9 cellular contexts compared by ENCODE assay signal in genomic region chr4:52837716-52838558, GRCh38. TPM values are rescaled to one million over a fixed set of nuclear protein-coding genes. Genes with fewer than 3 reads are reported as not detected.
DNase-seq lines count a peak whose midpoint lies in the region; ATAC-seq and TF ChIP-seq lines count a peak whose summit lies in the region.
"Had no signal": no experiment of that assay in that cellular context is flagged by ENCODE, and none has a peak within 500 bp of the region (broad histone marks: within the 10 kb centered on the region; RNA-seq: fewer than 3 reads in every experiment).

No MANE protein-coding gene starts in this region.

- peaks cover 13% of the 10 kb centered on the region for H3K27me3 Mint-ChIP-seq in GM23338 (ENCODE audit: insufficient read depth, low read depth, poor library complexity)
- H3K27me3 Mint-ChIP-seq in activated CD8-positive, alpha-beta T cell treated with anti-CD3 and anti-CD28 coated beads for 36 hours, result no peaks in the 10 kb centered on the region

- no peak overlapping the region for H4K8ac ChIP-seq in mesendoderm (ENCODE audit: low read depth, low read length)

- H4K20me1 ChIP-seq in DND-41 (ENCODE audit: insufficient read depth, low read length), result no peaks in the 10 kb centered on the region
- H4K20me1 ChIP-seq in GM23338 (replicated peaks; ENCODE audit: insufficient read depth), result no peaks in the 10 kb centered on the region

- peak overlapping the region; percentile 85 for H2AK5ac ChIP-seq in mesendoderm (ENCODE audit: low read length)

- POLR2A ChIA-PET in activated CD8-positive, alpha-beta T cell treated with anti-CD3 and anti-CD28 coated beads for 36 hours (lab: Charles Lee), result no interaction called here

- H3K27ac Mint-ChIP-seq in GM23338, result no peak overlapping the region
- no peak overlapping the region for H3K27ac Mint-ChIP-seq in activated CD8-positive, alpha-beta T cell treated with anti-CD3 and anti-CD28 coated beads for 36 hours

- H4K5ac ChIP-seq in mesendoderm (ENCODE audit: low read length), result peak overlapping the region; percentile 56

- peak overlapping the region; percentile 30 for H2BK120ac ChIP-seq in mesendoderm (ENCODE audit: low read depth, low read length)

- ATAC-seq in DND-41 (ENCODE audit: insufficient read depth, low read depth) (peak; percentile 47; the same call in 1 of the 3 replicates), GM23338 (no peak)
- no peak for ATAC-seq in activated CD8-positive, alpha-beta T cell treated with anti-CD3 and anti-CD28 coated beads for 36 hours

- H3K36me3 ChIP-seq in DND-41 (ENCODE audit: insufficient read depth, low read length) (no peaks in the 10 kb centered on the region), breast epithelium (no peaks in the 10 kb centered on the region), mesendoderm (ENCODE audit: control insufficient read depth, insufficient read depth, low read length) (no peaks in the 10 kb centered on the region), GM23338 (ENCODE audit: insufficient read depth) (no peaks in the 10 kb centered on the region)
- H3K36me3 ChIP-seq: adrenal gland had no signal

- no peak for TF ChIP-seq CTCF in DND-41 (IDR thresholded peaks at IDR 0.05; ENCODE audit: borderline replicate concordance, extremely low read depth, low read length, poor library complexity, severe bottlenecking)
- TF ChIP-seq CTCF in breast epithelium (IDR thresholded peaks at IDR 0.05), result no peak
- TF ChIP-seq CTCF in GM23338 (conservative IDR thresholded peaks at IDR 0.05; ENCODE audit: low read depth in 2 of 2), result no peak
- no peak for TF ChIP-seq CTCF in activated CD8-positive, alpha-beta T cell treated with anti-CD3 and anti-CD28 coated beads for 36 hours (IDR thresholded peaks at IDR 0.05)

- H3K9me3 ChIP-seq in DND-41 (ENCODE audit: insufficient read depth, low read length, severe bottlenecking) (no peaks in the 10 kb centered on the region), breast epithelium (no peaks in the 10 kb centered on the region)
- H3K9me3 ChIP-seq: adrenal gland had no signal

- H3K27me3 ChIP-seq in DND-41 (ENCODE audit: insufficient read depth, low read length, poor library complexity), result no peaks in the 10 kb centered on the region
- no peaks in the 10 kb centered on the region for H3K27me3 ChIP-seq in breast epithelium
- H3K27me3 ChIP-seq in mesendoderm (ENCODE audit: insufficient read depth, low read length, poor library complexity), result no peaks in the 10 kb centered on the region
- H3K27me3 ChIP-seq in GM23338 (ENCODE audit: insufficient read depth), result no peaks in the 10 kb centered on the region
- H3K27me3 ChIP-seq: adrenal gland had no signal

- peak overlapping the region; percentile 61 for H3K56ac ChIP-seq in mesendoderm (ENCODE audit: low read length)

- H3K79me2 ChIP-seq in DND-41 (ENCODE audit: insufficient read depth, low read length) (no peaks in the 10 kb centered on the region), mesendoderm (ENCODE audit: control insufficient read depth, insufficient read depth, low read length) (no peaks in the 10 kb centered on the region), GM23338 (replicated peaks; ENCODE audit: insufficient read depth) (no peaks in the 10 kb centered on the region)

- CTCF ChIA-PET in activated CD8-positive, alpha-beta T cell treated with anti-CD3 and anti-CD28 coated beads for 36 hours (lab: Charles Lee), result no interaction called here

- WGBS in mesendoderm (ENCODE audit: extremely low coverage, insufficient coverage, low lambda C conversion rate), result no CpG with 5 or more reads among the region's 7 CpGs

- H3K27ac ChIP-seq in DND-41 (ENCODE audit: low read length) (no peak overlapping the region), breast epithelium (peak overlapping the region; percentile 74 to 77), mesendoderm (ENCODE audit: low read depth, low read length) (peak overlapping the region; percentile 25), GM23338 (ENCODE audit: low read depth) (no peak overlapping the region)
- H3K27ac ChIP-seq: adrenal gland had no signal

- H3K9ac ChIP-seq in DND-41 (ENCODE audit: low read depth, low read length) (no peak overlapping the region), mesendoderm (ENCODE audit: low read length) (peak overlapping the region; percentile 31)

- H2BK5ac ChIP-seq in mesendoderm (ENCODE audit: low read length), result peak overlapping the region; percentile 83

- H3K4me1 Mint-ChIP-seq in GM23338, result peaks cover 82% of the 10 kb centered on the region
- no peaks in the 10 kb centered on the region for H3K4me1 Mint-ChIP-seq in activated CD8-positive, alpha-beta T cell treated with anti-CD3 and anti-CD28 coated beads for 36 hours (ENCODE audit: low read depth)

- no peak overlapping the region for H3K4me2 ChIP-seq in DND-41 (ENCODE audit: insufficient read depth, low read length)
- no peak overlapping the region for H3K4me2 ChIP-seq in mesendoderm (ENCODE audit: low read length)
- H3K4me2 ChIP-seq in GM23338, result no peak overlapping the region

- H3K9me3 Mint-ChIP-seq in GM23338, result no peaks in the 10 kb centered on the region; the same call in 2 of the 3 replicates
- no peaks in the 10 kb centered on the region for H3K9me3 Mint-ChIP-seq in activated CD8-positive, alpha-beta T cell treated with anti-CD3 and anti-CD28 coated beads for 36 hours

- no peak overlapping the region for H3K4me3 ChIP-seq in DND-41 (ENCODE audit: low read depth in 1 of 2, low read length in 2 of 2)
- no peak overlapping the region for H3K4me3 ChIP-seq in breast epithelium
- H3K4me3 ChIP-seq in mesendoderm (ENCODE audit: low read length), result no peak overlapping the region
- no peak overlapping the region for H3K4me3 ChIP-seq in GM23338
- H3K4me3 ChIP-seq: adrenal gland had no signal

- H3F3A ChIP-seq in GM23338 (replicated peaks; ENCODE audit: low read depth), result peaks cover 5% of the 10 kb centered on the region

- no peak overlapping the region for H3K23ac ChIP-seq in mesendoderm (ENCODE audit: low read length)

- H3K4me3 Mint-ChIP-seq in GM23338, result no peak overlapping the region
- H3K4me3 Mint-ChIP-seq in activated CD8-positive, alpha-beta T cell treated with anti-CD3 and anti-CD28 coated beads for 36 hours, result no peak overlapping the region

- H2BK15ac ChIP-seq in mesendoderm (replicated peaks; ENCODE audit: low read depth), result no peak overlapping the region

- no peaks in the 10 kb centered on the region for H3K79me1 ChIP-seq in mesendoderm (ENCODE audit: low read length)

- TF ChIP-seq POLR2A in breast epithelium (IDR thresholded peaks at IDR 0.05), result no peak

- H3K9me2 ChIP-seq in GM23338 (ENCODE audit: insufficient read depth), result 0 out of 2 replicates have a peak, but pooled peaks cover under 1% of the 10 kb centered on the region

- DNase-seq in DND-41 (no peak), MV-4-11 (lab: John Stamatoyannopoulos, UW) (peak; percentile 96), breast epithelium (ENCODE audit: low spot score in 2 of 2) (peak in 1 of 2 donors; percentile 76), mesendoderm (peak; percentile 93), GM23338 (ENCODE audit: low spot score) (no peak), NCI-H1436 treated with DMSO at 0.1 percent for 48 hours (lab: John Stamatoyannopoulos, UW) (no peak), HuH-7 (ENCODE audit: low spot score) (no peak)
- no peak for DNase-seq in activated CD8-positive, alpha-beta T cell treated with anti-CD3 and anti-CD28 coated beads for 36 hours
- DNase-seq: adrenal gland had no signal

- H2AFZ ChIP-seq in DND-41 (ENCODE audit: low read depth, low read length) (no peak overlapping the region), GM23338 (no peak overlapping the region)

- intact Hi-C loops in breast epithelium (cut with DNase I; ENCODE audit: low total_unique reads), result no loop called here
- intact Hi-C loops in activated CD8-positive, alpha-beta T cell treated with anti-CD3 and anti-CD28 coated beads for 36 hours (cut with micrococcal nuclease), result no loop called here

- H3K36me3 Mint-ChIP-seq in GM23338 (ENCODE audit: low read depth), result no peaks in the 10 kb centered on the region
- H3K36me3 Mint-ChIP-seq in activated CD8-positive, alpha-beta T cell treated with anti-CD3 and anti-CD28 coated beads for 36 hours (ENCODE audit: low read depth), result no peaks in the 10 kb centered on the region

- no peaks in the 10 kb centered on the region for H3K4me1 ChIP-seq in DND-41 (ENCODE audit: insufficient read depth, low read length)
- peaks cover 10 to 11% of the 10 kb centered on the region in 2 donors for H3K4me1 ChIP-seq in breast epithelium
- peaks cover 40% of the 10 kb centered on the region for H3K4me1 ChIP-seq in mesendoderm (ENCODE audit: control insufficient read depth, low read depth, low read length)
- peaks cover 42% of the 10 kb centered on the region for H3K4me1 ChIP-seq in GM23338 (ENCODE audit: insufficient read depth)

- H3K18ac ChIP-seq in mesendoderm (ENCODE audit: low read length), result peak overlapping the region; percentile 30

- peak overlapping the region; percentile 91 for H3K4ac ChIP-seq in mesendoderm (ENCODE audit: low read depth, low read length)

TF ChIP-seq in GM23338, 12 proteins besides CTCF, POLR2A, EP300 and RAD21 (continues in another document):
- TF ChIP-seq ETS1 (IDR thresholded peaks at IDR 0.05) (no peak), CREB1 (CRISPR knock-in tag; IDR thresholded peaks at IDR 0.05; ENCODE audit: low read depth) (no peak), NANOG (IDR thresholded peaks at IDR 0.05; ENCODE audit: borderline replicate concordance) (no peak), ZNF114 (CRISPR knock-in tag; IDR thresholded peaks at IDR 0.05) (no peak), EZH2phosphoT487 (IDR thresholded peaks at IDR 0.05; ENCODE audit: unreplicated experiment) (no peak), ZNF331 (CRISPR knock-in tag; IDR thresholded peaks at IDR 0.05; ENCODE audit: low read depth) (no peak), POLR2AphosphoS5 (IDR thresholded peaks at IDR 0.05; ENCODE audit: low read depth) (no peak), EZH2 (IDR thresholded peaks at IDR 0.05; ENCODE audit: low read depth, unreplicated experiment) (no peak)

RNA-seq across cellular contexts. Expression of gene RASL11B, which starts 24.2 kb away (rescaled TPM):
- total RNA-seq in breast epithelium, result 1 to 10 TPM in 2 of 3 donors, not detected in 1; 3.1 to 4.9 TPM
- polyA plus RNA-seq in mesendoderm (2013, experiment 1 of 2), result 35.4 TPM
- 35.7 TPM for polyA plus RNA-seq in mesendoderm (2013, experiment 2 of 2)
- 97.0 and 100.0 TPM in 2 replicates for total RNA-seq in GM23338 (2014; rRNA removed; shearing (Covaris generic))
- polyA plus RNA-seq in GM23338 (2016; fragmentation: Nextera tagmentation; extraction: Ambion mirVana), result 66.8 and 69.7 TPM in 2 replicates
- total RNA-seq in activated CD8-positive, alpha-beta T cell treated with anti-CD3 and anti-CD28 coated beads for 36 hours, result under 1 TPM; 0.29 to 0.34 TPM

Comparison
In these comparisons a context has a peak if more than half of its experiments do, and no peak if none do; other contexts are left out.
1. DNase-seq: peak in MV-4-11 (single experiment) and mesendoderm (single experiment); none in DND-41 (single experiment), GM23338 (single experiment), NCI-H1436 treated with DMSO at 0.1 percent for 48 hours (single experiment), HuH-7 (single experiment) and activated CD8-positive, alpha-beta T cell treated with anti-CD3 and anti-CD28 coated beads for 36 hours (single experiment).
2. H3K27ac ChIP-seq: peak in breast epithelium (2 of 2) and mesendoderm (single experiment); none in DND-41 (single experiment) and GM23338 (single experiment).
3. RNA of gene RASL11B, which starts 24.2 kb away (total RNA-seq): 97.0 to 100.0 TPM in GM23338; 3.1 to 4.9 TPM in breast epithelium and 0.29 to 0.34 TPM in activated CD8-positive, alpha-beta T cell treated with anti-CD3 and anti-CD28 coated beads for 36 hours; every median in the first group is over 10 times any median in the second.